In the genomic region with DNA sequence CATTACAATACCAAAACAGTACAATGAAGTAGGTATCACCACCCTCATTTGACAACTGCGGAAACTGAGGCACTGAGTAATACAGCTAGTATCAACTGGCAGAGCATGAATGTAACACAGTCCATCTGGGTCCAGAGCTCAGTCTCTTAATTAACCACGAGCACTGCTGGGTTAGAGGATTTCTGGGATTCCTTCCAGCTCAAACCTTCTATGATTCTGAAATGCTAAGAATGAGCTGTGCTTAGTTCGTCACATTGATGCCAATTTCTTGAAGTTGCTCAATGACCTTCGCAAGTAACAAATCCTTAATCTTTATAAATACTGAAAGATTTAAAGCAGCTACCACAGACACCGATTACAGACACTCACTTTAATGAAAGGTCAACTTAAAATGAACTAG, we compare ENCODE assay signal across 12 cellular contexts.
DNase-seq lines count a peak whose midpoint lies in the region; ATAC-seq and TF ChIP-seq lines count a peak whose summit lies in the region.
"Had no signal": no experiment of that assay in that cellular context is flagged by ENCODE, and none has a peak within 500 bp of the region (broad histone marks: within the 10 kb centered on the region; RNA-seq: fewer than 3 reads in every experiment).

No MANE protein-coding gene starts in this region.

- H3K4me3 ChIP-seq in SK-N-SH (ENCODE audit: low read depth in 2 of 2, low read length in 1 of 2) (no peak overlapping the region; a peak in 1 of 4 replicates), fibroblast of pulmonary artery (replicated peaks; ENCODE audit: low read depth, low read length) (no peak overlapping the region)

- no peaks in the 10 kb centered on the region for H3K36me3 Mint-ChIP-seq in osteocyte (ENCODE audit: unreplicated experiment)

- H3K9ac ChIP-seq in SK-N-SH: no peak overlapping the region

- H3K79me2 ChIP-seq in SK-N-SH (ENCODE audit: insufficient read depth): no peaks in the 10 kb centered on the region

- H3K4me3 Mint-ChIP-seq in osteocyte (ENCODE audit: unreplicated experiment): no peak overlapping the region
- H3K4me3 Mint-ChIP-seq: activated CD8-positive, alpha-beta T cell treated with anti-CD3 and anti-CD28 coated beads for 36 hours had no signal

- no peaks in the 10 kb centered on the region for H3K9me2 ChIP-seq in SK-N-SH

- H3K27me3 ChIP-seq in SK-N-SH (ENCODE audit: insufficient read depth): no peaks in the 10 kb centered on the region

- TF ChIP-seq CTCF in AG09319 (IDR thresholded peaks at IDR 0.05; ENCODE audit: low read depth, low read length) (no peak), SK-N-SH (IDR thresholded peaks at IDR 0.05) (no peak), fibroblast of pulmonary artery (IDR thresholded peaks at IDR 0.05; ENCODE audit: low read length, missing control alignments) (no peak), osteocyte (IDR thresholded peaks at IDR 0.05) (no peak)

- H3K4me1 ChIP-seq in SK-N-SH (ENCODE audit: control insufficient read depth in 1 of 2, insufficient read depth in 2 of 2, low read depth in 1 of 2, low read length in 1 of 2): peaks cover 27 to 49% of the 10 kb centered on the region in 2 experiments; a peak in 3 of 4 replicates

- 0 out of 2 replicates have a peak, but pooled peaks have one; percentile 4 for TF ChIP-seq RAD21 in SK-N-SH (IDR thresholded peaks at IDR 0.05; ENCODE audit: low read length)

- no peaks in the 10 kb centered on the region for H4K20me1 ChIP-seq in SK-N-SH (ENCODE audit: insufficient read depth)

- no peaks in the 10 kb centered on the region for H3K36me3 ChIP-seq in SK-N-SH (replicated peaks in 1 of 2; ENCODE audit: control insufficient read depth in 1 of 2, insufficient read depth in 2 of 2, low read length in 1 of 2)

- CTCF ChIA-PET in SK-N-SH (lab: Yijun Ruan, JAX): interaction anchor here (0.6 to 1.0 kb wide), 4 partner anchors 11 to 286 kb away, joined by 3 to 4 read pairs (median 4); no protein-coding TSS in a partner anchor

- no peaks in the 10 kb centered on the region for H3K9me3 Mint-ChIP-seq in osteocyte (ENCODE audit: unreplicated experiment)
- H3K9me3 Mint-ChIP-seq: activated CD8-positive, alpha-beta T cell treated with anti-CD3 and anti-CD28 coated beads for 36 hours had no signal

- H2AFZ ChIP-seq in SK-N-SH (ENCODE audit: low read depth): no peak overlapping the region

- 38% methylated on average over 5 of the region's 5 CpGs for WGBS in SK-N-SH (ENCODE audit: low lambda C conversion rate)

- peaks cover 20% of the 10 kb centered on the region for H3K4me1 Mint-ChIP-seq in osteocyte (ENCODE audit: unreplicated experiment)

- H3F3A ChIP-seq in SK-N-SH (replicated peaks; ENCODE audit: insufficient read depth): peaks cover 5% of the 10 kb centered on the region

- H3K27me3 Mint-ChIP-seq in osteocyte (ENCODE audit: unreplicated experiment): no peaks in the 10 kb centered on the region
- H3K27me3 Mint-ChIP-seq: activated CD8-positive, alpha-beta T cell treated with anti-CD3 and anti-CD28 coated beads for 36 hours had no signal

- TF ChIP-seq EP300 in SK-N-SH (IDR thresholded peaks at IDR 0.05; ENCODE audit: borderline replicate concordance in 1 of 2, low read depth in 1 of 2, low read length in 1 of 2): no peak

- POLR2A ChIA-PET in SK-N-SH (lab: Yijun Ruan, JAX): no interaction called here

- peak overlapping the region; percentile 34 for H3K27ac Mint-ChIP-seq in osteocyte (ENCODE audit: unreplicated experiment)
- H3K27ac Mint-ChIP-seq: activated CD8-positive, alpha-beta T cell treated with anti-CD3 and anti-CD28 coated beads for 36 hours had no signal

- H3K9me3 ChIP-seq in SK-N-SH: no peaks in the 10 kb centered on the region
- H3K9me3 ChIP-seq: Caco-2 had no signal

- peak; percentile 97 for DNase-seq in AG09319 (ENCODE audit: extremely low read depth, low read depth)
- DNase-seq in SK-N-SH: no peak
- DNase-seq in fibroblast of pulmonary artery (ENCODE audit: low read depth): peak; percentile 96
- DNase-seq in osteocyte (ENCODE audit: extremely low spot score, unreplicated experiment): no peak
- DNase-seq in NCI-H1048 (lab: John Stamatoyannopoulos, UW): no peak
- DNase-seq: activated CD8-positive, alpha-beta T cell treated with anti-CD3 and anti-CD28 coated beads for 36 hours; stimulated activated CD4-positive, alpha-beta T cell treated with anti-CD3 and anti-CD28 coated beads, Interleukin-4, amount 100 ng/mL, for 1 hour had no signal

- H3K27ac ChIP-seq in SK-N-SH (ENCODE audit: low read depth in 2 of 2, low read length in 1 of 2): peak overlapping the region; percentile 32 to 72; a peak in 3 of 4 replicates
- H3K27ac ChIP-seq: RWPE1 had no signal

- ATAC-seq in HG03025 (IDR thresholded peaks at IDR 0.05; ENCODE audit: low FRiP score, unreplicated experiment) (no peak), GM19463 (IDR thresholded peaks at IDR 0.05; ENCODE audit: unreplicated experiment) (no peak), HG03469 (IDR thresholded peaks at IDR 0.05; ENCODE audit: unreplicated experiment) (no peak)
- ATAC-seq: activated CD8-positive, alpha-beta T cell treated with anti-CD3 and anti-CD28 coated beads for 36 hours had no signal

- peak overlapping the region; percentile 9; the same call in 1 of the 2 replicates for H3K4me2 ChIP-seq in SK-N-SH

TF ChIP-seq in SK-N-SH, 30 proteins besides CTCF, POLR2A, EP300 and RAD21:
- TF ChIP-seq ELF1 (IDR thresholded peaks at IDR 0.05) (no peak), MXI1 (IDR thresholded peaks at IDR 0.05; ENCODE audit: low read depth, low read length) (no peak), NFIC (IDR thresholded peaks at IDR 0.05; ENCODE audit: borderline replicate concordance) (peak; percentile 50; the same call in 1 of the 2 replicates), POLR2AphosphoS5 (IDR thresholded peaks at IDR 0.05; ENCODE audit: low read depth, low read length) (no peak), TCF12 (IDR thresholded peaks at IDR 0.05) (peak; percentile 54), EZH2phosphoT487 (IDR thresholded peaks at IDR 0.05; ENCODE audit: borderline replicate concordance, low read depth) (no peak), SIN3A (IDR thresholded peaks at IDR 0.05; ENCODE audit: borderline replicate concordance, low read depth, low read length) (no peak)

Comparison
In these comparisons a context has a peak if more than half of its experiments do, and no peak if none do; other contexts are left out.
1. DNase-seq: peak in AG09319 (single experiment) and fibroblast of pulmonary artery (single experiment); none in SK-N-SH (single experiment), osteocyte (single experiment) and NCI-H1048 (single experiment).